8 cellular contexts compared by ENCODE assay signal in genomic region chr12:52221912-52222457, GRCh38. TPM values are rescaled to one million over a fixed set of nuclear protein-coding genes. Genes with fewer than 3 reads are reported as not detected.
DNase-seq lines count a peak whose midpoint lies in the region; ATAC-seq, FAIRE-seq and TF ChIP-seq lines count a peak whose summit lies in the region.

No MANE protein-coding gene starts in this region.

- no peaks in the 10 kb centered on the region for H4K20me1 ChIP-seq in GM12878 (ENCODE audit: control insufficient read depth, insufficient read depth)

- CTCF ChIA-PET in GM12878 (lab: Yijun Ruan, JAX): interaction anchor here (0.7 to 8.6 kb wide), 34 partner anchors 8 to 362 kb away, joined by 3 to 84 read pairs (median 4); partner anchors contain the start of gene KRT86

- TF ChIP-seq POLR2A in GM12878 (IDR thresholded peaks at IDR 0.05; ENCODE audit: low read depth, low read length) (no peak), right lobe of liver (IDR thresholded peaks at IDR 0.05) (no peak)

- H3K36me3 Mint-ChIP-seq in HFFc6 (ENCODE audit: low read depth) (peaks cover 27% of the 10 kb centered on the region), T-helper 17 cell (ENCODE audit: low read depth) (no peaks in the 10 kb centered on the region)

- POLR2A ChIA-PET in GM12878 (lab: Charles Lee): no interaction called here

- H3K27ac Mint-ChIP-seq in HFFc6 (no peak overlapping the region; the same call in 1 of the 2 replicates), T-helper 17 cell (no peak overlapping the region)

- WGBS in GM12878 (ENCODE audit: insufficient coverage, insufficient replicate concordance, low lambda C conversion rate, missing lambda C conversion rate): 15% methylated on average over 8 of the region's 8 CpGs
- WGBS in right lobe of liver (ENCODE audit: insufficient coverage, low coverage, low lambda C conversion rate, missing lambda C conversion rate): 11% methylated on average over 4 of the region's 8 CpGs

- no TSS peak for BruUV-seq in GM12878 (replicated peaks; lab: Mats Ljungman, UMichigan)

- in situ Hi-C loops in GM12878 (cut with MboI): no loop called here

- H3K4me1 Mint-ChIP-seq in HFFc6 (ENCODE audit: low read depth) (peaks cover 51% of the 10 kb centered on the region), T-helper 17 cell (no peaks in the 10 kb centered on the region)

- no peak overlapping the region for H3K4me3 ChIP-seq in BE2C (ENCODE audit: low read depth, low read length)
- H3K4me3 ChIP-seq in GM12878: no peak overlapping the region
- no peak overlapping the region for H3K4me3 ChIP-seq in right lobe of liver

- H3K4me2 ChIP-seq in GM12878 (ENCODE audit: control insufficient read depth, insufficient read depth): no peak overlapping the region

- H3K9me3 ChIP-seq in BE2C (no peaks in the 10 kb centered on the region), T-helper 17 cell (ENCODE audit: control insufficient read depth, low read length, poor library complexity, severe bottlenecking) (no peaks in the 10 kb centered on the region), GM12878 (replicated peaks; ENCODE audit: control insufficient read depth, insufficient read depth, low read length) (no peaks in the 10 kb centered on the region), right lobe of liver (no peaks in the 10 kb centered on the region)

- ATAC-seq in T-helper 17 cell: peak; percentile 58
- ATAC-seq in GM12878: peak; percentile 92
- peak in 3 of 4 donors; percentile 11 to 58 (median 52) for ATAC-seq in right lobe of liver
- no peak for ATAC-seq in GM21381 (IDR thresholded peaks at IDR 0.05; ENCODE audit: unreplicated experiment)

- H3K9ac ChIP-seq in GM12878 (ENCODE audit: control insufficient read depth, insufficient read depth, low read length): no peak overlapping the region

- FAIRE-seq in GM12878 (lab: Jason Lieb, UNC): peak; percentile 69

- peaks cover 29% of the 10 kb centered on the region for H3K9me3 Mint-ChIP-seq in HFFc6

- SMC1A ChIA-PET in GM12878 (lab: Charles Lee; ENCODE audit: uncharacterized antibody, unreplicated experiment): interaction anchor here (0.5 to 2.4 kb wide), 7 partner anchors 9 to 70 kb away, joined by 3 to 13 read pairs (median 4); no protein-coding TSS in a partner anchor

- peak; percentile 74 for DNase-seq in BE2C
- DNase-seq in HFFc6: peak; percentile 66
- peak in 1 of 3 donors; percentile 53 for DNase-seq in T-helper 17 cell
- no peak for DNase-seq in GM12878 (ENCODE audit: low read depth, low spot score)
- DNase-seq in right lobe of liver: peak in 1 of 3 donors; percentile 46
- peak; percentile 58 for DNase-seq in stimulated activated CD8-positive, alpha-beta memory T cell treated with anti-CD3 and anti-CD28 coated beads, Interleukin-7, amount 100 ng/mL, for 24 hours (ENCODE audit: low read depth)
- DNase-seq in NCI-H2107 treated with DMSO at 0.1 percent for 48 hours (lab: John Stamatoyannopoulos, UW; ENCODE audit: unreplicated experiment): no peak

- H3K27ac ChIP-seq in GM12878 (ENCODE audit: control insufficient read depth, insufficient read depth) (no peak overlapping the region), right lobe of liver (no peak overlapping the region)

- no peak for TF ChIP-seq EP300 in GM12878 (IDR thresholded peaks at IDR 0.05; ENCODE audit: borderline replicate concordance in 1 of 2, control insufficient read depth in 1 of 2, low read depth in 2 of 2, low read length in 2 of 2)

- TF ChIP-seq RAD21 in GM12878 (IDR thresholded peaks at IDR 0.05; ENCODE audit: insufficient read depth, low read depth, low read length): peak; percentile 45

- H3K27me3 ChIP-seq in BE2C (no peaks in the 10 kb centered on the region), GM12878 (replicated peaks in 1 of 2; ENCODE audit: control insufficient read depth in 2 of 2, insufficient read depth in 2 of 2, low read length in 1 of 2) (no peaks in the 10 kb centered on the region; a peak in 1 of 4 replicates), right lobe of liver (no peaks in the 10 kb centered on the region)

- H3K36me3 ChIP-seq in BE2C (no peaks in the 10 kb centered on the region), GM12878 (ENCODE audit: control insufficient read depth in 2 of 2, insufficient read depth in 2 of 2, low read length in 1 of 2) (no peaks in the 10 kb centered on the region), right lobe of liver (no peaks in the 10 kb centered on the region)

- H3K79me2 ChIP-seq in GM12878 (ENCODE audit: control insufficient read depth, insufficient read depth, low read length): no peaks in the 10 kb centered on the region

- H3K4me3 Mint-ChIP-seq in HFFc6 (no peak overlapping the region), T-helper 17 cell (no peak overlapping the region)

- TF ChIP-seq CTCF in BE2C (IDR thresholded peaks at IDR 0.05; ENCODE audit: low read depth, low read length): peak; percentile 78
- TF ChIP-seq CTCF in HFFc6 (IDR thresholded peaks at IDR 0.05): peak; percentile 83
- TF ChIP-seq CTCF in GM12878 (IDR thresholded peaks at IDR 0.05 in 2 of 3, conservative IDR thresholded peaks at IDR 0.05 in 1 of 3; ENCODE audit: control insufficient read depth in 2 of 3, extremely low read depth in 1 of 3, insufficient read depth in 1 of 3, low read depth in 3 of 3, low read length in 3 of 3): peak; percentile 48 to 74 (median 67)
- TF ChIP-seq CTCF in right lobe of liver (IDR thresholded peaks at IDR 0.05): peak; percentile 12 to 39 (median 30)

- H3K4me1 ChIP-seq in BE2C (peaks cover 12% of the 10 kb centered on the region), GM12878 (ENCODE audit: control insufficient read depth, insufficient read depth, low read length) (peaks cover 6% of the 10 kb centered on the region; the same call in 1 of the 2 replicates), right lobe of liver (no peaks in the 10 kb centered on the region)

- no peak overlapping the region for H2AFZ ChIP-seq in GM12878 (ENCODE audit: control insufficient read depth, low read depth, low read length)

- intact Hi-C loops in GM12878 (cut with micrococcal nuclease; ENCODE audit: unreplicated experiment): no loop called here
- intact Hi-C loops in right lobe of liver (cut with DNase I): no loop called here

- RAD21 ChIA-PET in GM12878 (lab: Charles Lee; ENCODE audit: unreplicated experiment): interaction anchor here (0.8 to 2.1 kb wide), 4 partner anchors 11 to 106 kb away, joined by 4 to 24 read pairs (median 6); no protein-coding TSS in a partner anchor

- H3K27me3 Mint-ChIP-seq in HFFc6 (ENCODE audit: insufficient read depth) (no peaks in the 10 kb centered on the region; the same call in none of the 2 replicates), T-helper 17 cell (peaks cover 70% of the 10 kb centered on the region)

RNA-seq across cellular contexts. Expression of gene KRT7, which starts 11.1 kb away (rescaled TPM):
- polyA plus RNA-seq in BE2C (2012; ENCODE audit: insufficient read depth, insufficient read length, low read depth): 1.7 TPM
- 100 to 1,000 TPM in 2 of 6 experiments, 10 to 100 TPM in 4; 62.7 to 379 (median 67.5) TPM for total RNA-seq in HFFc6 (2021; fragmentation: NEBNext Ultra II Directional; extraction: Animal tissue kit (Norgen Biotek cat#: 25700))
- under 1 TPM in 1 of 2 donors, not detected in 1; 0.70 TPM for total RNA-seq in T-helper 17 cell
- total RNA-seq in GM12878 (2013; cell fraction: nucleolus; rRNA removed): 7.8 and 11.5 TPM in 2 replicates
- 3.1 and 3.4 TPM in 2 replicates for total RNA-seq in GM12878 (2014; rRNA removed)
- total RNA-seq in GM12878 (2014; rRNA removed; fragmentation: Illumina TruSeq; extraction: Trizol): 3.8 and 4.0 TPM in 2 replicates
- 6.6 and 7.6 TPM in 2 replicates for total RNA-seq in GM12878 (2021)
- polyA plus RNA-seq in GM12878 (2011; ENCODE audit: low read depth): 9.1 TPM
- polyA plus RNA-seq in GM12878 (2011; rRNA removed): 7.6 and 15.3 TPM in 2 replicates
- polyA plus RNA-seq in GM12878 (2011; cell fraction: cytosol; rRNA removed): 12.4 and 16.6 TPM in 2 replicates
- 10.1 and 10.9 TPM in 2 replicates for polyA plus RNA-seq in GM12878 (2011; cell fraction: nucleus; rRNA removed)
- polyA plus RNA-seq in GM12878 (2012): 4.5 and 7.9 TPM in 2 replicates
- 1.5 and 1.9 TPM in 2 replicates for polyA plus RNA-seq in GM12878 (2014; fragmentation: Illumina TruSeq; extraction: Trizol)
- polyA plus RNA-seq in GM12878 (2014; fragmentation: Nextera tagmentation; extraction: Ambion mirVana): 1 to 10 TPM in 1 of 2 experiments, under 1 TPM in 1; 0.90 to 4.6 TPM
- 5.0 and 5.4 TPM in 2 replicates for polyA plus RNA-seq in GM12878 (2014; rRNA removed)
- 10 to 100 TPM; 17.8 to 18.7 TPM for polyA plus RNA-seq in GM12878 (2016; fragmentation: Nextera tagmentation; extraction: Ambion mirVana)
- polyA minus RNA-seq in GM12878 (2011; rRNA and poly(A)+ RNA removed): 1.7 and 5.4 TPM in 2 replicates
- polyA minus RNA-seq in GM12878 (2011; cell fraction: cytosol; rRNA and poly(A)+ RNA removed): 12.0 and 17.3 TPM in 2 replicates
- 4.8 and 9.0 TPM in 2 replicates for polyA minus RNA-seq in GM12878 (2011; cell fraction: nucleus; rRNA and poly(A)+ RNA removed)
- 10 to 100 TPM in 3 of 6 experiments, 1 to 10 TPM in 3; 3.4 to 19.2 (median 10.7) TPM for total RNA-seq in right lobe of liver

RNA-seq across cellular contexts. Expression of gene KRT80, which starts 30.2 kb away (rescaled TPM):
- polyA plus RNA-seq in BE2C (2012; ENCODE audit: insufficient read depth, insufficient read length, low read depth): 0.52 TPM
- 1 to 10 TPM; 2.3 to 3.7 (median 2.8) TPM for total RNA-seq in HFFc6 (2021; fragmentation: NEBNext Ultra II Directional; extraction: Animal tissue kit (Norgen Biotek cat#: 25700))
- total RNA-seq in T-helper 17 cell (not detected), GM12878 (2014; rRNA removed) (not detected in 2 replicates), GM12878 (2014; rRNA removed; fragmentation: Illumina TruSeq; extraction: Trizol) (not detected in 2 replicates), GM12878 (2021) (0.05 TPM in 1 of 2 replicates, not detected in the other), right lobe of liver (under 1 TPM; 0.09 to 0.51 (median 0.15) TPM)
- not detected in 2 replicates for total RNA-seq in GM12878 (2013; cell fraction: nucleolus; rRNA removed)
- polyA plus RNA-seq in GM12878 (2011; ENCODE audit: low read depth): not detected
- polyA plus RNA-seq in GM12878 (2011; rRNA removed) (0.01 TPM in 1 of 2 replicates, not detected in the other), GM12878 (2014; fragmentation: Illumina TruSeq; extraction: Trizol) (not detected in 2 replicates), GM12878 (2014; fragmentation: Nextera tagmentation; extraction: Ambion mirVana) (not detected), GM12878 (2014; rRNA removed) (not detected in 2 replicates), GM12878 (2016; fragmentation: Nextera tagmentation; extraction: Ambion mirVana) (not detected)
- 0.02 TPM in 1 of 2 replicates, not detected in the other for polyA plus RNA-seq in GM12878 (2011; cell fraction: cytosol; rRNA removed)
- polyA plus RNA-seq in GM12878 (2011; cell fraction: nucleus; rRNA removed): 0.03 TPM in 1 of 2 replicates, not detected in the other
- not detected in 2 replicates for polyA plus RNA-seq in GM12878 (2012)
- polyA minus RNA-seq in GM12878 (2011; rRNA and poly(A)+ RNA removed): not detected in 2 replicates
- polyA minus RNA-seq in GM12878 (2011; cell fraction: cytosol; rRNA and poly(A)+ RNA removed): 0.62 and 0.94 TPM in 2 replicates
- 0.12 and 0.19 TPM in 2 replicates for polyA minus RNA-seq in GM12878 (2011; cell fraction: nucleus; rRNA and poly(A)+ RNA removed)

RNA-seq across cellular contexts. Expression of gene KRT86, which starts 52.5 kb away (rescaled TPM):
- 0.57 TPM for polyA plus RNA-seq in BE2C (2012; ENCODE audit: insufficient read depth, insufficient read length, low read depth)
- under 1 TPM in 5 of 6 experiments, not detected in 1; 0.15 to 0.26 (median 0.19) TPM for total RNA-seq in HFFc6 (2021; fragmentation: NEBNext Ultra II Directional; extraction: Animal tissue kit (Norgen Biotek cat#: 25700))
- total RNA-seq in T-helper 17 cell (under 1 TPM in 1 of 2 donors, not detected in 1; 0.21 TPM), GM12878 (2014; rRNA removed) (0.11 and 0.27 TPM in 2 replicates), GM12878 (2014; rRNA removed; fragmentation: Illumina TruSeq; extraction: Trizol) (0.09 TPM in 1 of 2 replicates, not detected in the other), GM12878 (2021) (0.29 and 0.33 TPM in 2 replicates), right lobe of liver (not detected)
- total RNA-seq in GM12878 (2013; cell fraction: nucleolus; rRNA removed): 0.81 and 1.1 TPM in 2 replicates
- not detected for polyA plus RNA-seq in GM12878 (2011; ENCODE audit: low read depth)
- polyA plus RNA-seq in GM12878 (2011; rRNA removed) (0.39 and 0.54 TPM in 2 replicates), GM12878 (2014; fragmentation: Illumina TruSeq; extraction: Trizol) (not detected in 2 replicates), GM12878 (2014; fragmentation: Nextera tagmentation; extraction: Ambion mirVana) (not detected), GM12878 (2014; rRNA removed) (0.13 and 0.23 TPM in 2 replicates), GM12878 (2016; fragmentation: Nextera tagmentation; extraction: Ambion mirVana) (under 1 TPM; 0.12 to 0.13 TPM)
- 0.84 and 0.89 TPM in 2 replicates for polyA plus RNA-seq in GM12878 (2011; cell fraction: cytosol; rRNA removed)
- 2.3 TPM in 2 replicates for polyA plus RNA-seq in GM12878 (2011; cell fraction: nucleus; rRNA removed)
- 0.27 and 0.62 TPM in 2 replicates for polyA plus RNA-seq in GM12878 (2012)
- polyA minus RNA-seq in GM12878 (2011; rRNA and poly(A)+ RNA removed): 0.98 TPM in 1 of 2 replicates, not detected in the other
- 0.67 TPM in 1 of 2 replicates, not detected in the other for polyA minus RNA-seq in GM12878 (2011; cell fraction: cytosol; rRNA and poly(A)+ RNA removed)
- polyA minus RNA-seq in GM12878 (2011; cell fraction: nucleus; rRNA and poly(A)+ RNA removed): 0.19 and 0.48 TPM in 2 replicates

Comparison
In these comparisons a context has a peak if more than half of its experiments do, and no peak if none do; other contexts are left out.
1. DNase-seq: peak in BE2C (single experiment), HFFc6 (single experiment) and stimulated activated CD8-positive, alpha-beta memory T cell treated with anti-CD3 and anti-CD28 coated beads, Interleukin-7, amount 100 ng/mL, for 24 hours (single experiment); none in GM12878 (single experiment) and NCI-H2107 treated with DMSO at 0.1 percent for 48 hours (single experiment).
2. CTCF ChIP-seq: peak in every context shown above with its lines; median percentile 83 in HFFc6; 78 in BE2C; 67 in GM12878; 30 in right lobe of liver.